In the genomic region with DNA sequence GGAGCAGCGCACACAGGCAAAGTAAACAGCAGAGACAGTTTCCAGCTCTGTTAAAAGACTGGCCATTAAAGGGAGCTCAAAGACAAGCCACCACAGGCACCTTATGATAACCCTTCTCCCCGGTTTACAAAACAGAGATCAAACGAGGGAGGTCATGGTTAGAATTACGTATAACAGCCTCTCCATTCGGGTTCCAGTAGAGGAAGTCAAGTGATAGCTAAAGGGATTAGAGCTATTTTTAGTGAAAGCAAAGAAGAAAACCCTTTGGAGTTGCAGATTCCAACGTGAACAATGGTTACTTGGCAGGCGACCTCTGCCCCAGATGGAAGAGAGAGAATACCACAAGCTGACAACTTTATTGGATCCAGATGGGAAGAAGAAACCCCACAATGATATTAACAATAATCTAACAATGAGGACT, we compare ENCODE assay signal across 12 cellular contexts. TPM values are rescaled to one million over a fixed set of nuclear protein-coding genes. Genes with fewer than 3 reads are reported as not detected.
DNase-seq lines count a peak whose midpoint lies in the region; ATAC-seq and TF ChIP-seq lines count a peak whose summit lies in the region.
"Had no signal": no experiment of that assay in that cellular context is flagged by ENCODE, and none has a peak within 500 bp of the region (broad histone marks: within the 10 kb centered on the region; RNA-seq: fewer than 3 reads in every experiment).

No MANE protein-coding gene starts in this region.

- no peaks in the 10 kb centered on the region for H3K9me3 Mint-ChIP-seq in central memory CD8-positive, alpha-beta T cell
- H3K9me3 Mint-ChIP-seq: activated CD4-positive, alpha-beta T cell treated with anti-CD3 and anti-CD28 coated beads, Interleukin-2, amount 10 ng/mL, durations not matched to agents 24 days and 14 days had no signal

- peaks cover 14% of the 10 kb centered on the region for H3K4me1 Mint-ChIP-seq in central memory CD8-positive, alpha-beta T cell

- no peak overlapping the region for H3K4me3 ChIP-seq in HFF-Myc (replicated peaks; ENCODE audit: low read depth, low read length)
- H3K4me3 ChIP-seq: pancreas, thyroid gland had no signal

- H3K27ac Mint-ChIP-seq in central memory CD8-positive, alpha-beta T cell (ENCODE audit: low read depth) = no peak overlapping the region
- H3K27ac Mint-ChIP-seq: activated CD4-positive, alpha-beta T cell treated with anti-CD3 and anti-CD28 coated beads, Interleukin-2, amount 10 ng/mL, durations not matched to agents 24 days and 14 days had no signal

- DNase-seq in DMS53 (lab: John Stamatoyannopoulos, UW) = peak; percentile 76
- DNase-seq in HFF-Myc (ENCODE audit: extremely low read depth, low read depth) = peak; percentile 56
- DNase-seq in central memory CD8-positive, alpha-beta T cell (ENCODE audit: low spot score in 2 of 2) = no peak
- DNase-seq in myocyte (ENCODE audit: low read depth) = peak; percentile 59
- DNase-seq: activated CD4-positive, alpha-beta T cell treated with anti-CD3 and anti-CD28 coated beads, Interleukin-2, amount 10 ng/mL, durations not matched to agents 24 days and 14 days; GDM1; kidney glomerular epithelial cell; pancreas; thyroid gland had no signal

- ATAC-seq in central memory CD8-positive, alpha-beta T cell (replicated peaks; ENCODE audit: extremely low read depth, poor library complexity, severe bottlenecking) = peak; percentile 52
- ATAC-seq in HG03159 (IDR thresholded peaks at IDR 0.05; ENCODE audit: unreplicated experiment) (no peak), HG02588 (IDR thresholded peaks at IDR 0.05; ENCODE audit: unreplicated experiment) (no peak), HG03108 (IDR thresholded peaks at IDR 0.05; ENCODE audit: unreplicated experiment) (no peak)
- ATAC-seq: pancreas had no signal

- H3K36me3 Mint-ChIP-seq in central memory CD8-positive, alpha-beta T cell (ENCODE audit: insufficient read depth) = peaks cover 3% of the 10 kb centered on the region

- peaks cover 23% of the 10 kb centered on the region for H3K27me3 Mint-ChIP-seq in central memory CD8-positive, alpha-beta T cell

- TF ChIP-seq CTCF in HFF-Myc (IDR thresholded peaks at IDR 0.05; ENCODE audit: low read depth, low read length, missing control alignments) = no peak

- H3K4me3 Mint-ChIP-seq in central memory CD8-positive, alpha-beta T cell = peak overlapping the region; percentile 18
- H3K4me3 Mint-ChIP-seq: activated CD4-positive, alpha-beta T cell treated with anti-CD3 and anti-CD28 coated beads, Interleukin-2, amount 10 ng/mL, durations not matched to agents 24 days and 14 days had no signal

RNA-seq across cellular contexts. Expression of a gene that starts 31.2 kb away (rescaled TPM):
- not detected in 2 replicates for total RNA-seq in myocyte
- polyA plus RNA-seq in myocyte (2012) = not detected
- total RNA-seq: thyroid gland had no signal

Comparison
In these comparisons a context has a peak if more than half of its experiments do, and no peak if none do; other contexts are left out.
1. DNase-seq: peak in DMS53 (single experiment), HFF-Myc (single experiment) and myocyte (single experiment); none in central memory CD8-positive, alpha-beta T cell (0 of 2).